ENCODE assay signal across 13 cellular contexts in genomic region chr17:55580596-55581133, GRCh38.
DNase-seq lines count a peak whose midpoint lies in the region; ATAC-seq, FAIRE-seq and TF ChIP-seq lines count a peak whose summit lies in the region.
"Had no signal": no experiment of that assay in that cellular context is flagged by ENCODE, and none has a peak within 500 bp of the region (broad histone marks: within the 10 kb centered on the region; RNA-seq: fewer than 3 reads in every experiment).

No MANE protein-coding gene starts in this region.

- peaks cover 23% of the 10 kb centered on the region for H3K4me1 ChIP-seq in endothelial cell of umbilical vein (ENCODE audit: control insufficient read depth, extremely low read depth, insufficient read depth, low read length)

- POLR2A ChIA-PET in endothelial cell of umbilical vein (lab: Charles Lee) = no interaction called here

- no TSS peak for BruUV-seq in endothelial cell of umbilical vein (replicated peaks; lab: Mats Ljungman, UMichigan)

- peak; percentile 29 to 68 for ATAC-seq in activated CD4-positive, CD25-positive, alpha-beta regulatory T cell treated with anti-CD3 and anti-CD28 coated beads, Interleukin-2, amount 50 U/mL, for 24 hours
- ATAC-seq in GM21515 (IDR thresholded peaks at IDR 0.05; ENCODE audit: unreplicated experiment) (peak; percentile 51), HG03103 (IDR thresholded peaks at IDR 0.05; ENCODE audit: low read depth, unreplicated experiment) (peak; percentile 48), Right ventricle myocardium inferior (no peak)
- ATAC-seq: esophagus mucosa had no signal

- H3K4me2 ChIP-seq in endothelial cell of umbilical vein (ENCODE audit: insufficient read depth, low read length) = peak overlapping the region; percentile 29

- H4K20me1 ChIP-seq in endothelial cell of umbilical vein (replicated peaks; ENCODE audit: control insufficient read depth, extremely low read depth, insufficient read depth, low read length) = no peaks in the 10 kb centered on the region

- dilution Hi-C loops in endothelial cell of umbilical vein (cut with MboI; ENCODE audit: extremely low pct_ligation_motif_present, low sequenced_read_pairs) = no loop called here

- no peak for TF ChIP-seq POLR2A in endothelial cell of umbilical vein (IDR thresholded peaks at IDR 0.05; ENCODE audit: low read depth, low read length)

- peak overlapping the region; percentile 26 for H2AFZ ChIP-seq in endothelial cell of umbilical vein (ENCODE audit: low read depth, low read length)
- H2AFZ ChIP-seq: parathyroid adenoma had no signal

- intact Hi-C loops in endothelial cell of umbilical vein (cut with micrococcal nuclease) = loop anchor here (10.0 kb wide), 1 partner anchor 156 kb away; the partner anchor contains the start of gene MMD
- intact Hi-C loops in Right ventricle myocardium inferior (cut with DNase I) = no loop called here

- CTCF ChIA-PET in endothelial cell of umbilical vein (lab: Charles Lee) = interaction anchor here (1.0 to 1.6 kb wide), 2 partner anchors 21 to 35 kb away, joined by 3 to 6 read pairs; no protein-coding TSS in a partner anchor

- no peak for DNase-seq in activated CD4-positive, CD25-positive, alpha-beta regulatory T cell treated with anti-CD3 and anti-CD28 coated beads, Interleukin-2, amount 50 U/mL, for 72 hours
- peak; percentile 24 for DNase-seq in endothelial cell of umbilical vein (ENCODE audit: low read depth, low spot score)
- DNase-seq in activated CD8-positive, alpha-beta memory T cell treated with anti-CD3 and anti-CD28 coated beads, Interleukin-2, amount 50 U/mL, for 4 hours = no peak
- no peak for DNase-seq in NCI-H2171 treated with DMSO at 0.1 percent for 48 hours (lab: John Stamatoyannopoulos, UW)
- DNase-seq in Right ventricle myocardium inferior (ENCODE audit: missing footprints) = no peak
- DNase-seq: caudate nucleus, NCI-H446 treated with DMSO at 0.1 percent for 48 hours had no signal

- no peak overlapping the region for H3K9ac ChIP-seq in endothelial cell of umbilical vein (replicated peaks; ENCODE audit: extremely low read depth, insufficient read depth, low read length)
- H3K9ac ChIP-seq: parathyroid adenoma had no signal

- TF ChIP-seq CTCF in endothelial cell of umbilical vein (IDR thresholded peaks at IDR 0.05; ENCODE audit: extremely low read depth in 1 of 2, insufficient read depth in 1 of 2, low read depth in 1 of 2, low read length in 2 of 2) = no peak

- no peaks in the 10 kb centered on the region for H3K9me3 ChIP-seq in endothelial cell of umbilical vein (replicated peaks; ENCODE audit: control insufficient read depth, insufficient read depth, low read length)

- no peak overlapping the region for H3K27ac ChIP-seq in endothelial cell of umbilical vein (ENCODE audit: insufficient read depth, low read depth, low read length)
- H3K27ac ChIP-seq: 22Rv1, parathyroid adenoma had no signal

- H3K27me3 ChIP-seq in endothelial cell of umbilical vein (ENCODE audit: control insufficient read depth in 2 of 2, insufficient read depth in 2 of 2, low read length in 2 of 2) = no peaks in the 10 kb centered on the region

- no peaks in the 10 kb centered on the region for H3K36me3 ChIP-seq in endothelial cell of umbilical vein (ENCODE audit: control insufficient read depth in 2 of 2, extremely low read depth in 1 of 2, insufficient read depth in 2 of 2, low read length in 2 of 2)

- no peaks in the 10 kb centered on the region for H3K9me1 ChIP-seq in endothelial cell of umbilical vein (replicated peaks; ENCODE audit: control insufficient read depth, extremely low read depth, insufficient read depth, low read length)

- no peak for FAIRE-seq in endothelial cell of umbilical vein (lab: Jason Lieb, UNC)

- H3K79me2 ChIP-seq in endothelial cell of umbilical vein (ENCODE audit: control insufficient read depth, insufficient read depth, low read length) = no peaks in the 10 kb centered on the region
- H3K79me2 ChIP-seq: parathyroid adenoma had no signal

- no peak overlapping the region for H3K4me3 ChIP-seq in endothelial cell of umbilical vein (replicated peaks in 1 of 3; ENCODE audit: insufficient read depth in 1 of 3, low read depth in 1 of 3, low read length in 3 of 3)

TF ChIP-seq in endothelial cell of umbilical vein, 7 proteins besides CTCF, POLR2A, EP300 and RAD21:
- no peak for TF ChIP-seq FOS (IDR thresholded peaks at IDR 0.05; ENCODE audit: borderline replicate concordance, insufficient read depth, low read length)
- TF ChIP-seq GATA2 (IDR thresholded peaks at IDR 0.05; ENCODE audit: insufficient read depth, insufficient read length, low read depth, low read length) = no peak
- no peak for TF ChIP-seq MAX (IDR thresholded peaks at IDR 0.05; ENCODE audit: insufficient read depth, insufficient read length)
- no peak for TF ChIP-seq POLR2AphosphoS5 (IDR thresholded peaks at IDR 0.05; ENCODE audit: insufficient read depth, low read depth, low read length)
- no peak for TF ChIP-seq MYC (IDR thresholded peaks at IDR 0.05; ENCODE audit: low read depth, low read length)
- TF ChIP-seq JUN (IDR thresholded peaks at IDR 0.05; ENCODE audit: borderline replicate concordance, insufficient read depth, insufficient read length, low read depth) = no peak
- no peak for TF ChIP-seq EZH2 (IDR thresholded peaks at IDR 0.05; ENCODE audit: borderline replicate concordance, low read depth, low read length, severe bottlenecking)
